1 cellular context compared by ENCODE assay signal in the genomic region with DNA sequence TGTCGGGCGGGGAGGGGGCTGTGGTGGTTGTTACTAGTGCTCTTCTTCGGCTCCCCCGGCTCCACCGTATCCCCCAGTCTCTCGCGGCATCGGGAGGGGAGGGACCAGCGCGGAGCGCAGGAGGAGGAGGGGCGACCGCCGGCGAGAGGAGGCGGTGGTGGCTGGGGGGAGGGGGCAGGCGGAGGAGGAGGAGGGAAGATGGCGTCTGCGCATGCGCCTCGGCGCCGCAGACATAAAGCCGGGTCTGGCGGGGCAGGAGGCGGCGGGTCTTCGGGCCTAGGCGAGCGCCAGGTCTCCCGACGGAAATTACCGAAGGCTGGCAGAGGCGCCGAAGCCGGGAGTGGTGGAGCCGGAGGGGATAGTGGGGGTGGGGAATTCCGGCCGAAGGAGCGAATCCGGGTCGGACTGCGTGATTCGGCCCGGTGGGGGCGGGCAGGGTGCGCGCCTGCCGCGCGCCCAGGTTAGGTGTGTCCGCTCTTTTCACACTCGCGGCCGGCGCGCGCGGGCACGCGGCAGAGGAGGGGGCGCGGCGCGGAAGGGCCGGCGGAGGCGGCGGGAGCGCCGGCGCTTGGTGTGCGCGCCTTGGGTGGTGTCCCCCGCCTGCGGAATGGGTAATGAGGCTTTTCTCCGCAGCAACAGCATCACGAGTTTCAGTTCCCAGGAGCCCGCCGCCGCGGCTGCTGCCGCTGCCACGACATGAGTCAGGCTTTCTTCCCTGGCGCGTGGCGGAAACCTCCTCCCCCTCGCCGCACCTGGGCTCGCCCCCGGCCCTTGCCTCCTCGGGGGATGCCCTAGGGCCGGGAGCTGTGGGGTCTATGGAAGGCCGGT.
TF ChIP-seq lines count a peak whose summit lies in the region.

No MANE protein-coding gene starts in this region.

TF ChIP-seq in H1, 55 proteins besides CTCF, POLR2A, EP300 and RAD21 (continues in another document):
- TF ChIP-seq SP1 (IDR thresholded peaks at IDR 0.05; ENCODE audit: low read depth, low read length) (no peak), ATF3 (IDR thresholded peaks at IDR 0.05; ENCODE audit: insufficient read depth, low read depth, low read length) (no peak), E2F6 (IDR thresholded peaks at IDR 0.05) (peak; percentile 56; the same call in 1 of the 2 replicates), PHF8 (conservative IDR thresholded peaks at IDR 0.05; ENCODE audit: low read depth, low read length) (peak; percentile 78; the same call in 1 of the 2 replicates), TCF12 (IDR thresholded peaks at IDR 0.05; ENCODE audit: low read depth, low read length) (no peak), RXRA (IDR thresholded peaks at IDR 0.05; ENCODE audit: insufficient read depth, low read depth, low read length) (no peak), POU5F1 (IDR thresholded peaks at IDR 0.05; ENCODE audit: low read depth, low read length) (no peak), TBP (IDR thresholded peaks at IDR 0.05; ENCODE audit: low read depth, low read length) (peak; percentile 83), CBX5 (IDR thresholded peaks at IDR 0.05; ENCODE audit: low read depth, low read length) (no peak), SAP30 (IDR thresholded peaks at IDR 0.05; ENCODE audit: insufficient read depth, insufficient replicate concordance, low read length) (no peak), BACH1 (IDR thresholded peaks at IDR 0.05; ENCODE audit: low read length) (peak; percentile 76), SP4 (IDR thresholded peaks at IDR 0.05; ENCODE audit: low read length) (no peak), GABPA (IDR thresholded peaks at IDR 0.05; ENCODE audit: borderline replicate concordance, insufficient read depth, low read length) (no peak), KDM5A (IDR thresholded peaks at IDR 0.05; ENCODE audit: low read length) (no peak), GTF2F1 (IDR thresholded peaks at IDR 0.05; ENCODE audit: borderline replicate concordance, low read depth, low read length) (no peak; the same call in 1 of the 2 replicates), TAF1 (IDR thresholded peaks at IDR 0.05; ENCODE audit: low read depth, low read length) (peak; percentile 94), SIRT6 (IDR thresholded peaks at IDR 0.05; ENCODE audit: low read length) (no peak), SP2 (IDR thresholded peaks at IDR 0.05; ENCODE audit: low read length) (no peak), ASH2L (IDR thresholded peaks at IDR 0.05; ENCODE audit: low read length) (no peak), FOSL1 (IDR thresholded peaks at IDR 0.05; ENCODE audit: insufficient read depth, low read depth, low read length) (no peak), BCL11A (IDR thresholded peaks at IDR 0.05; ENCODE audit: low read depth in 2 of 2, low read length in 2 of 2) (no peak), CHD1 (IDR thresholded peaks at IDR 0.05; ENCODE audit: low read depth, low read length) (no peak), SRF (IDR thresholded peaks at IDR 0.05; ENCODE audit: low read depth, low read length) (no peak), USF2 (IDR thresholded peaks at IDR 0.05; ENCODE audit: low read length) (no peak), CTBP2 (IDR thresholded peaks at IDR 0.05; ENCODE audit: borderline replicate concordance, insufficient read depth, insufficient read length, low read length) (no peak), NANOG (IDR thresholded peaks at IDR 0.05; ENCODE audit: insufficient read depth, low read depth, low read length, poor library complexity, severe bottlenecking) (no peak), SUZ12 (IDR thresholded peaks at IDR 0.05; ENCODE audit: low read length) (peak; percentile 28; the same call in 1 of the 2 replicates), TEAD4 (IDR thresholded peaks at IDR 0.05; ENCODE audit: low read depth, low read length) (no peak), RBBP5 (IDR thresholded peaks at IDR 0.05; ENCODE audit: borderline replicate concordance, low read depth, low read length) (peak; percentile 51; the same call in 1 of the 2 replicates), NRF1 (IDR thresholded peaks at IDR 0.05; ENCODE audit: low read depth, low read length) (peak; percentile 66), RNF2 (IDR thresholded peaks at IDR 0.05; ENCODE audit: borderline replicate concordance, low read depth, low read length, missing control alignments, poor library complexity, severe bottlenecking) (no peak), HDAC6 (IDR thresholded peaks at IDR 0.05; ENCODE audit: low read depth, low read length) (no peak), CHD2 (IDR thresholded peaks at IDR 0.05; ENCODE audit: low read length) (peak; percentile 67), HDAC2 (IDR thresholded peaks at IDR 0.05; ENCODE audit: borderline replicate concordance in 1 of 2, low read depth in 2 of 2, low read length in 2 of 2) (peak in 1 of 2 experiments; percentile 21; a peak in 1 of 4 replicates), ZNF274 (IDR thresholded peaks at IDR 0.05; ENCODE audit: borderline replicate concordance, extremely low read depth, low read length) (no peak), CBX8 (IDR thresholded peaks at IDR 0.05; ENCODE audit: borderline replicate concordance, low read depth, low read length) (no peak), SIX5 (IDR thresholded peaks at IDR 0.05; ENCODE audit: low read depth, low read length) (no peak), SIN3A (conservative IDR thresholded peaks at IDR 0.05 in 1 of 2, IDR thresholded peaks at IDR 0.05 in 1 of 2; ENCODE audit: low read depth in 1 of 2, low read length in 2 of 2) (0 out of 4 replicates have a peak, but pooled peaks have one; percentile 3 to 21), EGR1 (IDR thresholded peaks at IDR 0.05; ENCODE audit: borderline replicate concordance, low read depth, low read length) (0 out of 2 replicates have a peak, but pooled peaks have one; percentile 34), KDM4A (IDR thresholded peaks at IDR 0.05; ENCODE audit: low read depth, low read length, severe bottlenecking) (peak; percentile 35), JUN (IDR thresholded peaks at IDR 0.05; ENCODE audit: low read depth, low read length) (no peak), CEBPB (IDR thresholded peaks at IDR 0.05; ENCODE audit: low read depth, low read length) (no peak), JUND (IDR thresholded peaks at IDR 0.05; ENCODE audit: low read length) (0 out of 2 replicates have a peak, but pooled peaks have one; percentile 25), BRCA1 (IDR thresholded peaks at IDR 0.05; ENCODE audit: low read depth, low read length) (no peak), POLR2AphosphoS5 (IDR thresholded peaks at IDR 0.05; ENCODE audit: low read depth, low read length) (peak; percentile 87), EZH2 (IDR thresholded peaks at IDR 0.05; ENCODE audit: low read depth, low read length, severe bottlenecking) (no peak), MAFK (IDR thresholded peaks at IDR 0.05; ENCODE audit: low read depth, low read length) (no peak), CREB1 (IDR thresholded peaks at IDR 0.05) (peak; percentile 33; the same call in 1 of the 2 replicates), TAF7 (optimal IDR thresholded peaks at IDR 0.05; ENCODE audit: borderline replicate concordance, low read depth, low read length) (peak; percentile 74), KDM1A (IDR thresholded peaks at IDR 0.05; ENCODE audit: borderline replicate concordance, low read length) (no peak), YY1 (IDR thresholded peaks at IDR 0.05; ENCODE audit: low read depth, low read length) (peak; percentile 52; the same call in 1 of the 2 replicates), RFX5 (IDR thresholded peaks at IDR 0.05; ENCODE audit: borderline replicate concordance, low read depth, low read length) (no peak)
- TF ChIP-seq, protein P1, sequence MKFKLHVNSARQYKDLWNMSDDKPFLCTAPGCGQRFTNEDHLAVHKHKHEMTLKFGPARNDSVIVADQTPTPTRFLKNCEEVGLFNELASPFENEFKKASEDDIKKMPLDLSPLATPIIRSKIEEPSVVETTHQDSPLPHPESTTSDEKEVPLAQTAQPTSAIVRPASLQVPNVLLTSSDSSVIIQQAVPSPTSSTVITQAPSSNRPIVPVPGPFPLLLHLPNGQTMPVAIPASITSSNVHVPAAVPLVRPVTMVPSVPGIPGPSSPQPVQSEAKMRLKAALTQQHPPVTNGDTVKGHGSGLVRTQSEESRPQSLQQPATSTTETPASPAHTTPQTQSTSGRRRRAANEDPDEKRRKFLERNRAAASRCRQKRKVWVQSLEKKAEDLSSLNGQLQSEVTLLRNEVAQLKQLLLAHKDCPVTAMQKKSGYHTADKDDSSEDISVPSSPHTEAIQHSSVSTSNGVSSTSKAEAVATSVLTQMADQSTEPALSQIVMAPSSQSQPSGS (IDR thresholded peaks at IDR 0.05; ENCODE audit: low read length), result no peak; the same call in 1 of the 2 replicates
- TF ChIP-seq, protein P2, sequence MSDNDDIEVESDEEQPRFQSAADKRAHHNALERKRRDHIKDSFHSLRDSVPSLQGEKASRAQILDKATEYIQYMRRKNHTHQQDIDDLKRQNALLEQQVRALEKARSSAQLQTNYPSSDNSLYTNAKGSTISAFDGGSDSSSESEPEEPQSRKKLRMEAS (IDR thresholded peaks at IDR 0.05), result peak; percentile 1; the same call in 1 of the 2 replicates
